Comparison of ENCODE assay signal across 17 cellular contexts in genomic region chr4:76192221-76192620, GRCh38.
"Had no signal": no experiment of that assay in that cellular context is flagged by ENCODE, and none has a peak within 500 bp of the region (broad histone marks: within the 10 kb centered on the region; RNA-seq: fewer than 3 reads in every experiment).

No MANE protein-coding gene starts in this region.

- H3K36me3 ChIP-seq: uterus had no signal

- H3K27me3 ChIP-seq: cardiac muscle cell, esophagus muscularis mucosa, heart left ventricle, pancreas, uterus had no signal

- FAIRE-seq: frontal cortex, pancreas had no signal

- H3K27ac Mint-ChIP-seq: activated CD4-positive, alpha-beta memory T cell treated with anti-CD3 and anti-CD28 coated beads for 36 hours; activated CD8-positive, alpha-beta memory T cell treated with anti-CD3 and anti-CD28 coated beads, Interleukin-2, amount 10 ng/mL, durations not matched to agents 7 days and 5 days; activated naive CD4-positive, alpha-beta T cell treated with anti-CD3 and anti-CD28 coated beads, Interleukin-2, amount 50 U/mL, for 24 hours had no signal

- H3K4me3 Mint-ChIP-seq: activated CD4-positive, alpha-beta memory T cell treated with anti-CD3 and anti-CD28 coated beads for 36 hours; activated CD8-positive, alpha-beta memory T cell treated with anti-CD3 and anti-CD28 coated beads, Interleukin-2, amount 10 ng/mL, durations not matched to agents 7 days and 5 days; activated naive CD4-positive, alpha-beta T cell treated with anti-CD3 and anti-CD28 coated beads, Interleukin-2, amount 50 U/mL, for 24 hours had no signal

- H3K4me3 ChIP-seq: cardiac muscle cell, esophagus muscularis mucosa, heart left ventricle, pancreas, uterus had no signal

- H3K27me3 Mint-ChIP-seq: activated CD4-positive, alpha-beta memory T cell treated with anti-CD3 and anti-CD28 coated beads for 36 hours; activated CD8-positive, alpha-beta memory T cell treated with anti-CD3 and anti-CD28 coated beads, Interleukin-2, amount 10 ng/mL, durations not matched to agents 7 days and 5 days; activated naive CD4-positive, alpha-beta T cell treated with anti-CD3 and anti-CD28 coated beads, Interleukin-2, amount 50 U/mL, for 24 hours had no signal

- H3K9me3 ChIP-seq: esophagus muscularis mucosa, pancreas, uterus had no signal

- ATAC-seq: activated CD8-positive, alpha-beta memory T cell treated with anti-CD3 and anti-CD28 coated beads, Interleukin-2, amount 10 ng/mL, durations not matched to agents 7 days and 5 days; heart left ventricle; left cardiac atrium; pancreas had no signal

- DNase-seq: activated CD4-positive, alpha-beta memory T cell treated with anti-CD3 and anti-CD28 coated beads for 36 hours; activated CD8-positive, alpha-beta memory T cell treated with anti-CD3 and anti-CD28 coated beads, Interleukin-2, amount 10 ng/mL, durations not matched to agents 7 days and 5 days; activated effector memory CD4-positive, alpha-beta T cell treated with Interleukin-2 at 50 U/mL for 16 hours; activated T-cell treated with anti-CD3 and anti-CD28 coated beads, Interleukin-2, amount 50 U/mL, for 1 hour; heart left ventricle; left cardiac atrium; midbrain; pancreas; stimulated activated CD4-positive, alpha-beta T cell treated with anti-CD3 and anti-CD28 coated beads, Interleukin-12 subunit alpha, Interleukin-12 subunit beta, amount 100 ng/mL, for 4 hours; stimulated activated CD4-positive, alpha-beta T cell treated with anti-CD3 and anti-CD28 coated beads, Interleukin-2, amount 100 ng/mL, for 24 hours; T-helper 1 cell; T1000; uterus had no signal

- H3K27ac ChIP-seq: cardiac muscle cell, esophagus muscularis mucosa, pancreas, uterus had no signal
